Comparison of ENCODE assay signal across 9 cellular contexts in the genomic region with DNA sequence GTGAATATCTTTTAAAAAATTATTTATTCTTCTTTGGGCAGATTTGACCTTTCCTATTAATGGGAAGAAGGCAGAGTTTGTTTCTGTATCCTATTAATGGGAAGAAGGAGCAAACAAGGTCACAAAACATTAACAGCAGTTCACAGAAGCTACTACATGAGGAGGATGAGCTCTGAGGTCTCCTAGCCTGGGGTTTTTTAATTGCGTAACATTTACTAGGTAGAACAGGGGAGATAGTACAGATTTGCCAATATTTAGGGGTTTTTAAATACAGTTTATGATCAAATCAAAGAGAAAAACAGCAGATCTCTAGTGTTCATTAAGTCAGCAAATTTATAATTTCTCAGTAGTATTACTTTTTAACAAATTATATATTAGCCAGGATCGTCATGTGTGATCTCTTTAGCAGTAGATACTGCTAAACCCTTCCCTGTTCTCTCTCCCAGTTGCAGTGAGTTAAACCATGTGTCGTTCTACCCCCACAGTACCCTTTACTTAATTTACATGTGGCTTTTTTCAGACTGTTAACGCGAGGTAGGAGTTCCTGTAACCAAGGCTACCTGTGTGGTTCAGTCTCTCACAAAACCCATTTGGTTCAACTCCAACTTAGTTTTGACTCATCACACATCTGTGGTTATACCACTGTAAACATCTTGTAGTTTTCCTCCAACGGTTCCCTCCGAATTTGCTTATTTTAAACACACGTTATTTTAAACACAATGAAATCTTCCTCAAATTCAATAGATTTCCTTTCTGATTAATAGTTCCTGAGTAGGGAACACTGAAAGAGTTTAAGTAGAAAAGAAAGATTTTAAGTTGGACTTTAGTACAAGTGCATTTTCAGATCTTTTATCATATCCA. TPM values are rescaled to one million over a fixed set of nuclear protein-coding genes. Genes with fewer than 3 reads are reported as not detected.
DNase-seq lines count a peak whose midpoint lies in the region; ATAC-seq and TF ChIP-seq lines count a peak whose summit lies in the region.
"Had no signal": no experiment of that assay in that cellular context is flagged by ENCODE, and none has a peak within 500 bp of the region (broad histone marks: within the 10 kb centered on the region; RNA-seq: fewer than 3 reads in every experiment).

No MANE protein-coding gene starts in this region.

- H3K9me3 ChIP-seq in AG04450 (ENCODE audit: control insufficient read depth, insufficient read depth, low read length), result no peaks in the 10 kb centered on the region
- H3K9me3 ChIP-seq: lower lobe of right lung had no signal

- H3K4me3 ChIP-seq in AG04450 (ENCODE audit: low read depth, low read length), result no peak overlapping the region
- H3K4me3 ChIP-seq: lower lobe of right lung had no signal

- peaks cover 60% of the 10 kb centered on the region for H3K4me1 Mint-ChIP-seq in activated T-helper 1 cell treated with anti-CD3 and anti-CD28 coated beads, Interleukin-12 subunit alpha, Interleukin-12 subunit beta, Interleukin-2, Interleukin-4 antibody, amounts not matched to agents 30 ng/mL and 10 ng/mL and 1 ng/mL, durations not matched to agents 14 hours and 24 hours and 36 hours (ENCODE audit: low read depth)

- POLR2A ChIA-PET in AG04450 (lab: Yijun Ruan, JAX), result no interaction called here

- no peaks in the 10 kb centered on the region for H3K27me3 Mint-ChIP-seq in activated T-helper 1 cell treated with anti-CD3 and anti-CD28 coated beads, Interleukin-12 subunit alpha, Interleukin-12 subunit beta, Interleukin-2, Interleukin-4 antibody, amounts not matched to agents 30 ng/mL and 10 ng/mL and 1 ng/mL, durations not matched to agents 14 hours and 24 hours and 36 hours (ENCODE audit: insufficient read depth)

- no peaks in the 10 kb centered on the region for H3K9me3 Mint-ChIP-seq in activated T-helper 1 cell treated with anti-CD3 and anti-CD28 coated beads, Interleukin-12 subunit alpha, Interleukin-12 subunit beta, Interleukin-2, Interleukin-4 antibody, amounts not matched to agents 30 ng/mL and 10 ng/mL and 1 ng/mL, durations not matched to agents 14 hours and 24 hours and 36 hours

- DNase-seq in AG04450 (ENCODE audit: low read depth, low spot score) (peak; percentile 44), NCI-H748 treated with DMSO at 0.1 percent for 48 hours (lab: John Stamatoyannopoulos, UW) (no peak), NCI-H2107 (lab: John Stamatoyannopoulos, UW) (no peak), NOMO-1 treated with dmso at 0.1 percent for 144 hours (lab: John Stamatoyannopoulos, UW; ENCODE audit: unreplicated experiment) (no peak), SK-N-DZ (ENCODE audit: low spot score) (no peak)
- peak; percentile 52 for DNase-seq in activated T-helper 1 cell treated with anti-CD3 and anti-CD28 coated beads, Interleukin-12 subunit alpha, Interleukin-12 subunit beta, Interleukin-2, Interleukin-4 antibody, amounts not matched to agents 30 ng/mL and 10 ng/mL and 1 ng/mL, durations not matched to agents 14 hours and 24 hours and 36 hours (ENCODE audit: low spot score)
- DNase-seq: lower lobe of right lung had no signal

- H3K27ac Mint-ChIP-seq in activated T-helper 1 cell treated with anti-CD3 and anti-CD28 coated beads, Interleukin-12 subunit alpha, Interleukin-12 subunit beta, Interleukin-2, Interleukin-4 antibody, amounts not matched to agents 30 ng/mL and 10 ng/mL and 1 ng/mL, durations not matched to agents 14 hours and 24 hours and 36 hours, result peak overlapping the region; percentile 92

- no peaks in the 10 kb centered on the region for H3K27me3 ChIP-seq in AG04450 (ENCODE audit: control insufficient read depth, insufficient read depth, low read length)

- no peak for TF ChIP-seq CTCF in AG04450 (IDR thresholded peaks at IDR 0.05; ENCODE audit: low read depth, low read length)

- CTCF ChIA-PET in AG04450 (lab: Charles Lee), result interaction anchor here (1.2 kb wide), 1 partner anchor 1409 kb away, joined by 3 read pairs; no protein-coding TSS in a partner anchor

- H3K4me3 Mint-ChIP-seq in activated T-helper 1 cell treated with anti-CD3 and anti-CD28 coated beads, Interleukin-12 subunit alpha, Interleukin-12 subunit beta, Interleukin-2, Interleukin-4 antibody, amounts not matched to agents 30 ng/mL and 10 ng/mL and 1 ng/mL, durations not matched to agents 14 hours and 24 hours and 36 hours, result peak overlapping the region; percentile 64

- H3K36me3 Mint-ChIP-seq in activated T-helper 1 cell treated with anti-CD3 and anti-CD28 coated beads, Interleukin-12 subunit alpha, Interleukin-12 subunit beta, Interleukin-2, Interleukin-4 antibody, amounts not matched to agents 30 ng/mL and 10 ng/mL and 1 ng/mL, durations not matched to agents 14 hours and 24 hours and 36 hours (ENCODE audit: low read depth), result peaks cover 49% of the 10 kb centered on the region

- peak; percentile 97 for ATAC-seq in GM19043 (IDR thresholded peaks at IDR 0.05; ENCODE audit: low read depth, unreplicated experiment)
- peak; percentile 99 for ATAC-seq in HG03060 (IDR thresholded peaks at IDR 0.05; ENCODE audit: low read depth, unreplicated experiment)

- no peak overlapping the region for H3K27ac ChIP-seq in AG04450 (ENCODE audit: low read depth, low read length)
- H3K27ac ChIP-seq: lower lobe of right lung had no signal

- intact Hi-C loops in activated T-helper 1 cell treated with anti-CD3 and anti-CD28 coated beads, Interleukin-12 subunit alpha, Interleukin-12 subunit beta, Interleukin-2, Interleukin-4 antibody, amounts not matched to agents 30 ng/mL and 10 ng/mL and 1 ng/mL, durations not matched to agents 14 hours and 24 hours and 36 hours (cut with micrococcal nuclease), result loop anchor here (1.0 to 5.0 kb wide), 11 partner anchors 13 to 1409 kb away; a partner anchor contains a TSS

RNA-seq across cellular contexts. Expression of a gene that starts 13.3 kb away (rescaled TPM):
- 45.2 and 60.3 TPM in 2 replicates for polyA plus RNA-seq in AG04450 (2011; rRNA removed)
- 23.3 and 52.1 TPM in 2 replicates for polyA minus RNA-seq in AG04450 (2011; rRNA and poly(A)+ RNA removed)
- 54.6 and 55.4 TPM in 2 replicates for total RNA-seq in activated T-helper 1 cell treated with anti-CD3 and anti-CD28 coated beads, Interleukin-12 subunit alpha, Interleukin-12 subunit beta, Interleukin-2, Interleukin-4 antibody, amounts not matched to agents 30 ng/mL and 10 ng/mL and 1 ng/mL, durations not matched to agents 14 hours and 24 hours and 36 hours
- 59.0 and 65.0 TPM in 2 replicates for polyA plus RNA-seq in SK-N-DZ (2014; cell fraction: cytosol; rRNA removed)
- polyA plus RNA-seq in SK-N-DZ (2014; cell fraction: nucleus; rRNA removed), result 46.3 and 51.0 TPM in 2 replicates

RNA-seq across cellular contexts. Expression of a gene that starts 25.7 kb away (rescaled TPM):
- 0.50 and 0.95 TPM in 2 replicates for polyA plus RNA-seq in AG04450 (2011; rRNA removed)
- 1.9 and 2.3 TPM in 2 replicates for polyA minus RNA-seq in AG04450 (2011; rRNA and poly(A)+ RNA removed)
- 0.61 and 1.3 TPM in 2 replicates for total RNA-seq in activated T-helper 1 cell treated with anti-CD3 and anti-CD28 coated beads, Interleukin-12 subunit alpha, Interleukin-12 subunit beta, Interleukin-2, Interleukin-4 antibody, amounts not matched to agents 30 ng/mL and 10 ng/mL and 1 ng/mL, durations not matched to agents 14 hours and 24 hours and 36 hours
- polyA plus RNA-seq in SK-N-DZ (2014; cell fraction: cytosol; rRNA removed), result 1.5 and 3.5 TPM in 2 replicates
- 0.67 and 3.3 TPM in 2 replicates for polyA plus RNA-seq in SK-N-DZ (2014; cell fraction: nucleus; rRNA removed)

Comparison
In these comparisons a context has a peak if more than half of its experiments do, and no peak if none do; other contexts are left out.
1. DNase-seq: peak in AG04450 (single experiment) and activated T-helper 1 cell treated with anti-CD3 and anti-CD28 coated beads, Interleukin-12 subunit alpha, Interleukin-12 subunit beta, Interleukin-2, Interleukin-4 antibody, amounts not matched to agents 30 ng/mL and 10 ng/mL and 1 ng/mL, durations not matched to agents 14 hours and 24 hours and 36 hours (single experiment); none in NCI-H748 treated with DMSO at 0.1 percent for 48 hours (single experiment), NCI-H2107 (single experiment), NOMO-1 treated with dmso at 0.1 percent for 144 hours (single experiment) and SK-N-DZ (single experiment).